In genomic region chr5:150399158-150400019, GRCh38 we compare ENCODE assay signal across 10 cellular contexts. TPM values are rescaled to one million over a fixed set of nuclear protein-coding genes. Genes with fewer than 3 reads are reported as not detected.
DNase-seq lines count a peak whose midpoint lies in the region; ATAC-seq and TF ChIP-seq lines count a peak whose summit lies in the region.
"Had no signal": no experiment of that assay in that cellular context is flagged by ENCODE, and none has a peak within 500 bp of the region (broad histone marks: within the 10 kb centered on the region; RNA-seq: fewer than 3 reads in every experiment).

No MANE protein-coding gene starts in this region.

- no peaks in the 10 kb centered on the region for H4K20me1 ChIP-seq in KMS-11 (ENCODE audit: insufficient read depth)

- no peak for TF ChIP-seq POLR2A in breast epithelium (IDR thresholded peaks at IDR 0.05)

- no peaks in the 10 kb centered on the region for H3K79me2 ChIP-seq in KMS-11 (ENCODE audit: insufficient read depth, low read depth)

- H3K4me1 ChIP-seq in KMS-11 (ENCODE audit: low read depth, poor library complexity, severe bottlenecking) (peaks cover 3% of the 10 kb centered on the region), mucosa of descending colon (ENCODE audit: low read depth) (no peaks in the 10 kb centered on the region), breast epithelium (no peaks in the 10 kb centered on the region)

- H3K36me3 ChIP-seq in KMS-11 (ENCODE audit: insufficient read depth) = no peaks in the 10 kb centered on the region
- no peaks in the 10 kb centered on the region for H3K36me3 ChIP-seq in mucosa of descending colon (ENCODE audit: low read depth)
- H3K36me3 ChIP-seq in breast epithelium = peaks cover 17% of the 10 kb centered on the region

- H3K9me3 ChIP-seq in mucosa of descending colon (no peaks in the 10 kb centered on the region), breast epithelium (no peaks in the 10 kb centered on the region)
- H3K9me3 ChIP-seq: thoracic aorta had no signal

- intact Hi-C loops in mucosa of descending colon (cut with DNase I, micrococcal nuclease) = no loop called here
- intact Hi-C loops in breast epithelium (cut with DNase I; ENCODE audit: low total_unique reads) = no loop called here

- ATAC-seq in GM18502 (IDR thresholded peaks at IDR 0.05; ENCODE audit: poor library complexity, unreplicated experiment) (peak; percentile 21), GM21528 (IDR thresholded peaks at IDR 0.05; ENCODE audit: low FRiP score, unreplicated experiment) (peak; percentile 14), mucosa of descending colon (peak; percentile 11), HG02840 (IDR thresholded peaks at IDR 0.05; ENCODE audit: low FRiP score, unreplicated experiment) (no peak)

- H3K4me3 ChIP-seq in KMS-11 (IDR thresholded peaks at IDR 0.05; ENCODE audit: insufficient read depth, low read depth, low read length) = no peak overlapping the region
- no peak overlapping the region for H3K4me3 ChIP-seq in mucosa of descending colon
- no peak overlapping the region for H3K4me3 ChIP-seq in breast epithelium
- H3K4me3 ChIP-seq: thoracic aorta had no signal

- DNase-seq in mucosa of descending colon (no peak), AG08395 (ENCODE audit: low spot score) (no peak), breast epithelium (ENCODE audit: low spot score in 2 of 2) (no peak), OCI-M1 (lab: John Stamatoyannopoulos, UW) (no peak)
- DNase-seq: SW 1271 had no signal

- H2AFZ ChIP-seq in KMS-11 (ENCODE audit: low read depth) = no peak overlapping the region

- no peak overlapping the region for H3K4me2 ChIP-seq in KMS-11

- H3K27me3 ChIP-seq in KMS-11 (ENCODE audit: insufficient read depth, low read depth) (no peaks in the 10 kb centered on the region), breast epithelium (no peaks in the 10 kb centered on the region)

- no peak overlapping the region for H3K9ac ChIP-seq in KMS-11

- TF ChIP-seq CTCF in KMS-11 (conservative IDR thresholded peaks at IDR 0.05; ENCODE audit: low read depth, low read length) = peak; percentile 18
- TF ChIP-seq CTCF in mucosa of descending colon (IDR thresholded peaks at IDR 0.05) = no peak
- no peak for TF ChIP-seq CTCF in breast epithelium (IDR thresholded peaks at IDR 0.05)

- H3K27ac ChIP-seq in KMS-11 = no peak overlapping the region
- no peak overlapping the region for H3K27ac ChIP-seq in breast epithelium
- H3K27ac ChIP-seq: thoracic aorta had no signal

RNA-seq across cellular contexts. Expression of gene CD74, which starts 13.3 kb away (rescaled TPM):
- 1,000 to 10,000 TPM in 1 of 3 donors, 100 to 1,000 TPM in 2; 198 to 1,033 (median 284) TPM for total RNA-seq in mucosa of descending colon
- 100 to 1,000 TPM; 382 to 393 (median 392) TPM for total RNA-seq in breast epithelium

RNA-seq across cellular contexts. Expression of gene TCOF1, which starts 41.9 kb away (rescaled TPM):
- total RNA-seq in mucosa of descending colon = 10 to 100 TPM; 17.3 to 36.2 (median 26.0) TPM
- 10 to 100 TPM; 20.6 to 37.7 (median 36.1) TPM for total RNA-seq in breast epithelium

RNA-seq across cellular contexts. Expression of gene RPS14, which starts 50.1 kb away (rescaled TPM):
- total RNA-seq in mucosa of descending colon (1,000 to 10,000 TPM; 1,569 to 1,671 (median 1,618) TPM), breast epithelium (1,000 to 10,000 TPM; 3,271 to 4,472 (median 4,011) TPM)
